In genomic region chr9:128683340-128684064, GRCh38 we compare ENCODE assay signal across 8 cellular contexts. TPM values are rescaled to one million over a fixed set of nuclear protein-coding genes. Genes with fewer than 3 reads are reported as not detected.
A peak's percentile ranks its signal among the peaks of the same experiment; 100 is the strongest.
DNase-seq lines count a peak whose midpoint lies in the region; ATAC-seq, FAIRE-seq and TF ChIP-seq lines count a peak whose summit lies in the region.

No MANE protein-coding gene starts in this region.

- peaks cover 0 to 6% (median 0%) of the 10 kb centered on the region in 6 donors for H3K36me3 ChIP-seq in spleen

- 2 to 3% (median 3%) methylated on average over 19 to 21 of the region's 21 CpGs for WGBS in spleen, 5 donors

- peak overlapping the region; percentile 73 to 99 (median 92) for H3K27ac ChIP-seq in spleen

- intact Hi-C loops in spleen (cut with DNase I; ENCODE audit: low total_unique reads), result no loop called here

- H3K27me3 ChIP-seq in spleen (replicated peaks in 1 of 7), result no peaks in the 10 kb centered on the region

- no peaks in the 10 kb centered on the region for H3K9me3 Mint-ChIP-seq in immature natural killer cell

- TF ChIP-seq POLR2A in spleen (IDR thresholded peaks at IDR 0.05), result no peak

- H3K27me3 Mint-ChIP-seq in immature natural killer cell (ENCODE audit: low read depth in 3 of 3), result peaks cover 0 to 13% (median 4%) of the 10 kb centered on the region in 3 donors

- H3K4me1 ChIP-seq in spleen, result peaks cover 28 to 79% (median 56%) of the 10 kb centered on the region in 6 donors

- H3K4me3 ChIP-seq in astrocyte of the spinal cord (ENCODE audit: low read depth, low read length) (peak overlapping the region; percentile 67), spleen (peak overlapping the region; percentile 56 to 97 (median 76))

- ATAC-seq in HG03460 (IDR thresholded peaks at IDR 0.05; ENCODE audit: unreplicated experiment), result no peak
- no peak for ATAC-seq in HG03469 (IDR thresholded peaks at IDR 0.05; ENCODE audit: unreplicated experiment)

- H3K36me3 Mint-ChIP-seq in immature natural killer cell, result peaks cover 0 to 4% (median 0%) of the 10 kb centered on the region in 3 donors

- DNase-seq in AG20443 (ENCODE audit: low spot score) (peak; percentile 50), GM18507 (ENCODE audit: extremely low spot score, insufficient read length, low read depth) (no peak), NOMO-1 (lab: John Stamatoyannopoulos, UW; ENCODE audit: unreplicated experiment in 2 of 2) (peak; percentile 28 to 56), astrocyte of the spinal cord (ENCODE audit: low read depth, low spot score) (peak; percentile 22), immature natural killer cell (peak; percentile 33 to 49 (median 47)), spleen (peak; percentile 92)

- H3K4me1 Mint-ChIP-seq in immature natural killer cell, result peaks cover 53 to 57% of the 10 kb centered on the region in 2 donors

- peak; percentile 59 for FAIRE-seq in GM18507 (lab: Jason Lieb, UNC)

- in situ Hi-C loops in astrocyte of the spinal cord (cut with HindIII; ENCODE audit: low sequenced_read_pairs), result no loop called here

- no peaks in the 10 kb centered on the region for H3K9me3 ChIP-seq in spleen

- peak overlapping the region; percentile 95 to 100 (median 98) for H3K27ac Mint-ChIP-seq in immature natural killer cell

- TF ChIP-seq CTCF in astrocyte of the spinal cord (IDR thresholded peaks at IDR 0.05; ENCODE audit: low read depth, low read length), result no peak
- TF ChIP-seq CTCF in spleen (IDR thresholded peaks at IDR 0.05 in 8 of 11, conservative IDR thresholded peaks at IDR 0.05 in 3 of 11), result no peak

- peak overlapping the region; percentile 92 to 99 (median 98) for H3K4me3 Mint-ChIP-seq in immature natural killer cell

RNA-seq across cellular contexts. Expression of gene SET, which starts 5.5 kb away (rescaled TPM):
- polyA plus RNA-seq in immature natural killer cell (100 to 1,000 TPM; 151 to 233 (median 232) TPM), spleen (100 to 1,000 TPM; 127 to 159 (median 158) TPM)
- 100 to 1,000 TPM; 140 to 251 (median 216) TPM for total RNA-seq in spleen

RNA-seq across cellular contexts. Expression of gene PKN3, which starts 18.8 kb away (rescaled TPM):
- 1 to 10 TPM; 2.1 to 3.9 (median 2.9) TPM for polyA plus RNA-seq in immature natural killer cell
- total RNA-seq in spleen, result 10 to 100 TPM in 4 of 7 donors, 1 to 10 TPM in 3; 5.6 to 18.5 (median 10.0) TPM
- polyA plus RNA-seq in spleen, result 10 to 100 TPM in 1 of 3 donors, 1 to 10 TPM in 2; 4.1 to 15.1 (median 9.5) TPM

RNA-seq across cellular contexts. Expression of gene DYNC2I2, which starts 26.9 kb away (rescaled TPM):
- polyA plus RNA-seq in immature natural killer cell, result 10 to 100 TPM in 1 of 3 donors, 1 to 10 TPM in 2; 1.6 to 10.8 (median 4.7) TPM
- total RNA-seq in spleen, result 10 to 100 TPM; 19.0 to 38.0 (median 25.8) TPM
- polyA plus RNA-seq in spleen, result 10 to 100 TPM; 40.6 to 61.6 (median 53.8) TPM

RNA-seq across cellular contexts. Expression of gene ZDHHC12, which starts 40.4 kb away (rescaled TPM):
- polyA plus RNA-seq in immature natural killer cell (10 to 100 TPM; 63.7 to 76.6 (median 66.6) TPM), spleen (10 to 100 TPM; 31.7 to 51.0 (median 41.5) TPM)
- 10 to 100 TPM; 21.5 to 73.4 (median 24.4) TPM for total RNA-seq in spleen
